In genomic region chr13:26989261-26990007, GRCh38 we compare ENCODE assay signal across 1 cellular context.
TF ChIP-seq lines count a peak whose summit lies in the region.

No MANE protein-coding gene starts in this region.

TF ChIP-seq in K562, 482 proteins besides CTCF, POLR2A, EP300 and RAD21 (continued from another document):
- no peak for TF ChIP-seq MED1 (CRISPR knock-in tag; IDR thresholded peaks at IDR 0.05; ENCODE audit: borderline replicate concordance)
